ENCODE assay signal across 1 cellular context in the genomic region with DNA sequence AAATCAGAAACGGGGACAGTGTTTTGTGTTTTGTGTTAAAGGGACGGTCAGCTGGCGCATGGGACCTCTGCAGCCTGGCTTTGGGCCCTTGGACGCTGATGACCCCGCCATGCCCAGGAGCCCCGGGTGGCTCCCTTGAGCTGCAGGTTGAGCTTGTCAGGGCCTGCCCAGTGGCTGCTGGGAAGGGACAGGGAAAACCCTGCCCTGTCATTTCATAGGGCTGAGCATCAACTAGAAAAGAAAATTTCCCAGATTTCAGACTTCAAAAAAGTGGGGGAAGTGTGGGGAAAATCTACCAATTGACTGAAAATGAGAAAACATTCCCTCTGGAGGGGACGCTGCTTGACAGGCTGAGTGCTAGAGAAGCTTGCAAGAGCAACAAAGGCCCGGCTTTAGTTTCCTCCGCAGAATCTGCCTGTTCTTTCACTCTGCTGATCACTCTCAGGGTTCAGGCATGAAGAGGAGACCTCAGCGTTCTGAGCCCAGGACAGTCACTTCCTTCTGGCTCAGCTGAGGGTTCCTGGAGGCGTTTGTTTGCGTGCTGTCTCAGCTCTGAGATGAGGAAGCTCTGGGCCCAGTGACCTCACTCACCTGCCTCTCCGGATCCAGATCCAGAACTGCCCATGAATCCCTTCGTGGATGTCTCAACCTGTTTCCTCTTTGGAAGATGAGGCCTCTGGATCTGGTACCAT.
TF ChIP-seq lines count a peak whose summit lies in the region.

No MANE protein-coding gene starts in this region.

TF ChIP-seq in SK-N-SH, 30 proteins besides CTCF, POLR2A, EP300 and RAD21 (continued from another document):
- TF ChIP-seq, protein P1, sequence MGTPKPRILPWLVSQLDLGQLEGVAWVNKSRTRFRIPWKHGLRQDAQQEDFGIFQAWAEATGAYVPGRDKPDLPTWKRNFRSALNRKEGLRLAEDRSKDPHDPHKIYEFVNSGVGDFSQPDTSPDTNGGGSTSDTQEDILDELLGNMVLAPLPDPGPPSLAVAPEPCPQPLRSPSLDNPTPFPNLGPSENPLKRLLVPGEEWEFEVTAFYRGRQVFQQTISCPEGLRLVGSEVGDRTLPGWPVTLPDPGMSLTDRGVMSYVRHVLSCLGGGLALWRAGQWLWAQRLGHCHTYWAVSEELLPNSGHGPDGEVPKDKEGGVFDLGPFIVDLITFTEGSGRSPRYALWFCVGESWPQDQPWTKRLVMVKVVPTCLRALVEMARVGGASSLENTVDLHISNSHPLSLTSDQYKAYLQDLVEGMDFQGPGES (IDR thresholded peaks at IDR 0.05; ENCODE audit: low read depth, low read length) = no peak
- no peak for TF ChIP-seq NFIC (IDR thresholded peaks at IDR 0.05; ENCODE audit: borderline replicate concordance)
- no peak for TF ChIP-seq MEF2A (IDR thresholded peaks at IDR 0.05; ENCODE audit: borderline replicate concordance, low read depth)
- TF ChIP-seq, protein P2, sequence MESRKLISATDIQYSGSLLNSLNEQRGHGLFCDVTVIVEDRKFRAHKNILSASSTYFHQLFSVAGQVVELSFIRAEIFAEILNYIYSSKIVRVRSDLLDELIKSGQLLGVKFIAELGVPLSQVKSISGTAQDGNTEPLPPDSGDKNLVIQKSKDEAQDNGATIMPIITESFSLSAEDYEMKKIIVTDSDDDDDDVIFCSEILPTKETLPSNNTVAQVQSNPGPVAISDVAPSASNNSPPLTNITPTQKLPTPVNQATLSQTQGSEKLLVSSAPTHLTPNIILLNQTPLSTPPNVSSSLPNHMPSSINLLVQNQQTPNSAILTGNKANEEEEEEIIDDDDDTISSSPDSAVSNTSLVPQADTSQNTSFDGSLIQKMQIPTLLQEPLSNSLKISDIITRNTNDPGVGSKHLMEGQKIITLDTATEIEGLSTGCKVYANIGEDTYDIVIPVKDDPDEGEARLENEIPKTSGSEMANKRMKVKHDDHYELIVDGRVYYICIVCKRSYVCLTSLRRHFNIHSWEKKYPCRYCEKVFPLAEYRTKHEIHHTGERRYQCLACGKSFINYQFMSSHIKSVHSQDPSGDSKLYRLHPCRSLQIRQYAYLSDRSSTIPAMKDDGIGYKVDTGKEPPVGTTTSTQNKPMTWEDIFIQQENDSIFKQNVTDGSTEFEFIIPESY (IDR thresholded peaks at IDR 0.05; ENCODE audit: borderline replicate concordance, low read depth) = no peak
- no peak for TF ChIP-seq EZH2phosphoT487 (IDR thresholded peaks at IDR 0.05; ENCODE audit: borderline replicate concordance, low read depth)
- TF ChIP-seq GATA2 (CRISPR knock-in tag; IDR thresholded peaks at IDR 0.05) = no peak
- TF ChIP-seq, protein P3, sequence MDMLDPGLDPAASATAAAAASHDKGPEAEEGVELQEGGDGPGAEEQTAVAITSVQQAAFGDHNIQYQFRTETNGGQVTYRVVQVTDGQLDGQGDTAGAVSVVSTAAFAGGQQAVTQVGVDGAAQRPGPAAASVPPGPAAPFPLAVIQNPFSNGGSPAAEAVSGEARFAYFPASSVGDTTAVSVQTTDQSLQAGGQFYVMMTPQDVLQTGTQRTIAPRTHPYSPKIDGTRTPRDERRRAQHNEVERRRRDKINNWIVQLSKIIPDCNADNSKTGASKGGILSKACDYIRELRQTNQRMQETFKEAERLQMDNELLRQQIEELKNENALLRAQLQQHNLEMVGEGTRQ (IDR thresholded peaks at IDR 0.05; ENCODE audit: borderline replicate concordance, low read depth, low read length) = no peak
- TF ChIP-seq CHD2 (IDR thresholded peaks at IDR 0.05; ENCODE audit: low read length, partially characterized antibody) = no peak
